Comparison of ENCODE assay signal across 14 cellular contexts in the genomic region with DNA sequence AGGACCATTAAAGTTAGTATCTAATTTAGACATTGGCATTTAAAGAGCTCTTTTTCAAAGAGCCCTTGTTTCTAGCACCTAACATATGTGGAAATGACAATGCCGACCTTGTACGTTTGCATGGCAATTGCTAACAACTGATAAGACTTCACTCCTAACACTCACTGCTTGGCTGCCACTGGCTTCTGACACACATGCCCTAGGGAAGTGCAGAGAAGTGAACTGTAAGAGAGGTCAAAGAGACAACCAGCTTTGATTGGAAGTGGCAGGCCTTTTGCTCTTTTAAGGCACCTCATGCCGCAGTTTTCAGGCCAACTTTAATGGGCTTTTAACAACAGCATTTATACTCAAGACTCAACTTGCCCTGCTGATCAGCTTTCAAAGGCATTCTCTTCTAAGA.
"Had no signal": no experiment of that assay in that cellular context is flagged by ENCODE, and none has a peak within 500 bp of the region (broad histone marks: within the 10 kb centered on the region; RNA-seq: fewer than 3 reads in every experiment).

No MANE protein-coding gene starts in this region.

- H3K9me3 ChIP-seq: SK-N-SH had no signal

- ATAC-seq: activated CD4-positive, alpha-beta T cell treated with anti-CD3 and anti-CD28 coated beads for 36 hours; activated CD8-positive, alpha-beta memory T cell treated with anti-CD3 and anti-CD28 coated beads, Interleukin-2, amount 10 ng/mL, durations not matched to agents 7 days and 5 days; gastroesophageal sphincter; stimulated activated memory B cell treated with anti-CD40 and anti-IgM and Interleukin-4, amounts not matched to agents 10 μg/mL and 1 μg/mL and 100 μg/mL, for 72 hours had no signal

- H3K27ac ChIP-seq: gastroesophageal sphincter, parathyroid adenoma, WERI-Rb-1 had no signal

- H3K27me3 ChIP-seq: gastroesophageal sphincter had no signal

- H3K27me3 Mint-ChIP-seq: activated CD4-positive, alpha-beta memory T cell treated with anti-CD3 and anti-CD28 coated beads for 36 hours; activated CD4-positive, alpha-beta T cell treated with anti-CD3 and anti-CD28 coated beads for 36 hours; activated CD8-positive, alpha-beta memory T cell treated with anti-CD3 and anti-CD28 coated beads, Interleukin-2, amount 10 ng/mL, durations not matched to agents 7 days and 5 days; activated naive CD4-positive, alpha-beta T cell treated with anti-CD3 and anti-CD28 coated beads, Interleukin-2, amount 50 U/mL, for 24 hours; stimulated activated memory B cell treated with anti-CD40 and anti-IgM and Interleukin-4, amounts not matched to agents 10 μg/mL and 1 μg/mL and 100 μg/mL, for 72 hours had no signal

- DNase-seq: activated CD4-positive, alpha-beta memory T cell treated with anti-CD3 and anti-CD28 coated beads for 36 hours; activated CD4-positive, alpha-beta T cell treated with anti-CD3 and anti-CD28 coated beads for 36 hours; activated CD8-positive, alpha-beta memory T cell treated with anti-CD3 and anti-CD28 coated beads, Interleukin-2, amount 10 ng/mL, durations not matched to agents 7 days and 5 days; activated T-cell treated with anti-CD3 and anti-CD28 coated beads, Interleukin-2, amount 50 U/mL, for 1 hour; cortex of kidney; effector CD8-positive, alpha-beta T cell; midbrain; SK-N-SH; stimulated activated CD4-positive, alpha-beta T cell treated with anti-CD3 and anti-CD28 coated beads, Interleukin-2, amount 100 ng/mL, for 48 hours; WERI-Rb-1 had no signal

- H3K4me3 Mint-ChIP-seq: activated CD4-positive, alpha-beta memory T cell treated with anti-CD3 and anti-CD28 coated beads for 36 hours; activated CD4-positive, alpha-beta T cell treated with anti-CD3 and anti-CD28 coated beads for 36 hours; activated CD8-positive, alpha-beta memory T cell treated with anti-CD3 and anti-CD28 coated beads, Interleukin-2, amount 10 ng/mL, durations not matched to agents 7 days and 5 days; activated naive CD4-positive, alpha-beta T cell treated with anti-CD3 and anti-CD28 coated beads, Interleukin-2, amount 50 U/mL, for 24 hours; stimulated activated memory B cell treated with anti-CD40 and anti-IgM and Interleukin-4, amounts not matched to agents 10 μg/mL and 1 μg/mL and 100 μg/mL, for 72 hours had no signal

- H3K27ac Mint-ChIP-seq: activated CD4-positive, alpha-beta memory T cell treated with anti-CD3 and anti-CD28 coated beads for 36 hours; activated CD4-positive, alpha-beta T cell treated with anti-CD3 and anti-CD28 coated beads for 36 hours; activated CD8-positive, alpha-beta memory T cell treated with anti-CD3 and anti-CD28 coated beads, Interleukin-2, amount 10 ng/mL, durations not matched to agents 7 days and 5 days; activated naive CD4-positive, alpha-beta T cell treated with anti-CD3 and anti-CD28 coated beads, Interleukin-2, amount 50 U/mL, for 24 hours; stimulated activated memory B cell treated with anti-CD40 and anti-IgM and Interleukin-4, amounts not matched to agents 10 μg/mL and 1 μg/mL and 100 μg/mL, for 72 hours had no signal

- H3K36me3 ChIP-seq: WERI-Rb-1 had no signal

- H3K4me3 ChIP-seq: gastroesophageal sphincter had no signal

- H3K4me1 ChIP-seq: gastroesophageal sphincter, parathyroid adenoma had no signal

- H3K4me1 Mint-ChIP-seq: activated CD8-positive, alpha-beta memory T cell treated with anti-CD3 and anti-CD28 coated beads, Interleukin-2, amount 10 ng/mL, durations not matched to agents 7 days and 5 days; stimulated activated memory B cell treated with anti-CD40 and anti-IgM and Interleukin-4, amounts not matched to agents 10 μg/mL and 1 μg/mL and 100 μg/mL, for 72 hours had no signal
